Comparison of ENCODE assay signal across 10 cellular contexts in genomic region chr6:148999921-149000589, GRCh38.
DNase-seq lines count a peak whose midpoint lies in the region; ATAC-seq and TF ChIP-seq lines count a peak whose summit lies in the region.
"Had no signal": no experiment of that assay in that cellular context is flagged by ENCODE, and none has a peak within 500 bp of the region (broad histone marks: within the 10 kb centered on the region; RNA-seq: fewer than 3 reads in every experiment).

No MANE protein-coding gene starts in this region.

- H3K36me3 Mint-ChIP-seq in activated T-helper 2 cell treated with anti-CD3 and anti-CD28 coated beads, Interferon-gamma antibody, Interleukin-2, Interleukin-4, amounts not matched to agents 10 μg/mL and 5 μg/mL and 100 μg/mL, durations not matched to agents 14 hours and 24 hours and 36 hours (ENCODE audit: low read depth): peaks cover 11% of the 10 kb centered on the region

- H3K27ac ChIP-seq in thyroid gland: peak overlapping the region; percentile 74 to 86 (median 79)
- H3K27ac ChIP-seq: 22Rv1, skin epidermis had no signal

- H3K27ac Mint-ChIP-seq in activated T-helper 2 cell treated with anti-CD3 and anti-CD28 coated beads, Interferon-gamma antibody, Interleukin-2, Interleukin-4, amounts not matched to agents 10 μg/mL and 5 μg/mL and 100 μg/mL, durations not matched to agents 14 hours and 24 hours and 36 hours: peak overlapping the region; percentile 6

- intact Hi-C loops in activated T-helper 2 cell treated with anti-CD3 and anti-CD28 coated beads, Interferon-gamma antibody, Interleukin-2, Interleukin-4, amounts not matched to agents 10 μg/mL and 5 μg/mL and 100 μg/mL, durations not matched to agents 14 hours and 24 hours and 36 hours (cut with micrococcal nuclease): no loop called here
- intact Hi-C loops in left ventricle myocardium superior (cut with micrococcal nuclease) (no loop called here), thyroid gland (cut with DNase I) (no loop called here)

- H3K4me3 ChIP-seq in thyroid gland (replicated peaks in 1 of 3): no peak overlapping the region
- H3K4me3 ChIP-seq: skin epidermis had no signal

- ATAC-seq in left ventricle myocardium superior: peak; percentile 96
- ATAC-seq in GM18502 (IDR thresholded peaks at IDR 0.05; ENCODE audit: poor library complexity, unreplicated experiment): no peak

- H3K4me1 Mint-ChIP-seq in activated T-helper 2 cell treated with anti-CD3 and anti-CD28 coated beads, Interferon-gamma antibody, Interleukin-2, Interleukin-4, amounts not matched to agents 10 μg/mL and 5 μg/mL and 100 μg/mL, durations not matched to agents 14 hours and 24 hours and 36 hours (ENCODE audit: low read depth): peaks cover 14% of the 10 kb centered on the region

- DNase-seq in DMS53 (lab: John Stamatoyannopoulos, UW) (peak; percentile 3), DMS53 treated with DMSO at 0.1 percent for 48 hours (lab: John Stamatoyannopoulos, UW; ENCODE audit: unreplicated experiment) (no peak), left ventricle myocardium superior (peak; percentile 81), thyroid gland (peak; percentile 92 to 93)
- no peak for DNase-seq in activated T-helper 2 cell treated with anti-CD3 and anti-CD28 coated beads, Interferon-gamma antibody, Interleukin-2, Interleukin-4, amounts not matched to agents 10 μg/mL and 5 μg/mL and 100 μg/mL, durations not matched to agents 14 hours and 24 hours and 36 hours (ENCODE audit: low spot score)
- DNase-seq in activated T-cell treated with anti-CD3 and anti-CD28 coated beads, Interleukin-2, amount 50 U/mL, for 1 hour: no peak
- no peak for DNase-seq in effector CD4-positive, alpha-beta T cell

- H3K4me3 Mint-ChIP-seq in activated T-helper 2 cell treated with anti-CD3 and anti-CD28 coated beads, Interferon-gamma antibody, Interleukin-2, Interleukin-4, amounts not matched to agents 10 μg/mL and 5 μg/mL and 100 μg/mL, durations not matched to agents 14 hours and 24 hours and 36 hours (ENCODE audit: low read depth): peak overlapping the region; percentile 7

- H3K27me3 Mint-ChIP-seq in activated T-helper 2 cell treated with anti-CD3 and anti-CD28 coated beads, Interferon-gamma antibody, Interleukin-2, Interleukin-4, amounts not matched to agents 10 μg/mL and 5 μg/mL and 100 μg/mL, durations not matched to agents 14 hours and 24 hours and 36 hours (ENCODE audit: low read depth): peaks cover 9% of the 10 kb centered on the region

- 66 to 67% methylated on average over 4 of the region's 4 CpGs for WGBS in thyroid gland, 2 donors

- no peak for TF ChIP-seq CTCF in thyroid gland (IDR thresholded peaks at IDR 0.05)

- peaks cover 21% of the 10 kb centered on the region for H3K9me3 Mint-ChIP-seq in activated T-helper 2 cell treated with anti-CD3 and anti-CD28 coated beads, Interferon-gamma antibody, Interleukin-2, Interleukin-4, amounts not matched to agents 10 μg/mL and 5 μg/mL and 100 μg/mL, durations not matched to agents 14 hours and 24 hours and 36 hours

- no peaks in the 10 kb centered on the region for H3K36me3 ChIP-seq in thyroid gland

- H3K27me3 ChIP-seq in thyroid gland: no peaks in the 10 kb centered on the region

- no peaks in the 10 kb centered on the region for H3K9me3 ChIP-seq in thyroid gland

- TF ChIP-seq POLR2A in thyroid gland (IDR thresholded peaks at IDR 0.05): no peak

- H3K4me1 ChIP-seq in thyroid gland: peaks cover 42 to 54% of the 10 kb centered on the region in 2 donors

Comparison
In these comparisons a context has a peak if more than half of its experiments do, and no peak if none do; other contexts are left out.
1. DNase-seq: peak in DMS53 (single experiment), left ventricle myocardium superior (single experiment) and thyroid gland (2 of 2); none in DMS53 treated with DMSO at 0.1 percent for 48 hours (single experiment), activated T-helper 2 cell treated with anti-CD3 and anti-CD28 coated beads, Interferon-gamma antibody, Interleukin-2, Interleukin-4, amounts not matched to agents 10 μg/mL and 5 μg/mL and 100 μg/mL, durations not matched to agents 14 hours and 24 hours and 36 hours (single experiment), activated T-cell treated with anti-CD3 and anti-CD28 coated beads, Interleukin-2, amount 50 U/mL, for 1 hour (single experiment) and effector CD4-positive, alpha-beta T cell (single experiment).